Comparison of ENCODE assay signal across 30 cellular contexts in the genomic region with DNA sequence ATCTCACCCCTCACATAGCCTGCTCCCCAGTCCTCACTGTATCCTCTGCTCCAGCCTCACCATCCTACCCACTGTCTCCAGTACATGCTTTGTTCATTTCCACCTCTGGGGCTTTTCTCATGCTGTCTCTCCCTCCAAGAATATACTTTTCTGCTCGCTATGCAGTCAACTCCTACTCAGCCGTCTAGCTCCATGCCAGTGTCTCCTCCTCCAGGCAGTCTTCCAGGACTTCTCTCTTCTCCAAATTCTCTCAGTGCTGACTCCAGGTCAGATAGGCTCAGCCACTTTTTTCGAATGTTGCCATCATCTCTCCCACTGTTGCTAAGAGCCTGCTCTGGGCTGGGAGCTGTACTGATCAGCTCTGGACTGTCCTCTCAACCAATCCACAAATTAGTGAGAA. TPM values are rescaled to one million over a fixed set of nuclear protein-coding genes. Genes with fewer than 3 reads are reported as not detected.
"Had no signal": no experiment of that assay in that cellular context is flagged by ENCODE, and none has a peak within 500 bp of the region (broad histone marks: within the 10 kb centered on the region; RNA-seq: fewer than 3 reads in every experiment).

No MANE protein-coding gene starts in this region.

- H3K9me3 ChIP-seq: ascending aorta, Peyer's patch, SJSA1 had no signal

- H3K36me3 Mint-ChIP-seq: activated naive CD8-positive, alpha-beta T cell treated with anti-CD3 and anti-CD28 coated beads, Interleukin-2, amount 10 ng/mL, durations not matched to agents 7 days and 5 days had no signal

- H3K4me3 ChIP-seq: ascending aorta, Peyer's patch, SJSA1 had no signal

- ATAC-seq: PC-3 had no signal

- H3K27me3 ChIP-seq: ascending aorta, Peyer's patch, SJSA1 had no signal

- H3K36me3 ChIP-seq: ascending aorta, Peyer's patch, SJSA1 had no signal

- H3K4me1 Mint-ChIP-seq: activated CD4-positive, alpha-beta T cell treated with anti-CD3 and anti-CD28 coated beads, Interleukin-2, amount 10 ng/mL, durations not matched to agents 24 days and 14 days; activated naive CD8-positive, alpha-beta T cell treated with anti-CD3 and anti-CD28 coated beads, Interleukin-2, amount 10 ng/mL, durations not matched to agents 7 days and 5 days had no signal

- DNase-seq: activated CD4-positive, alpha-beta T cell treated with anti-CD3 and anti-CD28 coated beads, Interleukin-2, amount 10 ng/mL, durations not matched to agents 24 days and 14 days; activated CD4-positive, alpha-beta T cell treated with anti-CD3 and anti-CD28 coated beads, Interleukin-2, amount 50 U/mL, for 4 hours; activated CD8-positive, alpha-beta memory T cell treated with anti-CD3 and anti-CD28 coated beads, Interleukin-2, amount 50 U/mL, for 48 hours; activated effector memory CD4-positive, alpha-beta T cell treated with Interleukin-2 at 50 U/mL for 16 hours; activated naive CD4-positive, alpha-beta T cell treated with anti-CD3 and anti-CD28 coated beads, Interleukin-2, amount 50 U/mL, for 16 hours; activated naive CD8-positive, alpha-beta T cell treated with anti-CD3 and anti-CD28 coated beads, Interleukin-2, amount 10 ng/mL, durations not matched to agents 7 days and 5 days; activated T-cell treated with anti-CD3 and anti-CD28 coated beads, Interleukin-2, amount 50 U/mL, for 48 hours; amygdala; NCI-H1092 treated with DMSO at 0.1 percent for 48 hours; NCI-H1417; NCI-H146; NCI-H187; NCI-H2029 treated with DMSO at 0.1 percent for 48 hours; NCI-H2107; NCI-H2171; NCI-H510A; NCI-H526; NCI-H748 treated with DMSO at 0.1 percent for 48 hours; NK-92 treated with Interleukin-12 subunit alpha and Interleukin-12 subunit beta, amount 100 ng/mL, for 24 hours; PC-3; RPMI8226; SHP77 treated with DMSO at 0.1 percent for 48 hours; SW 1271; T-helper 1 cell; T-helper 2 cell; T-helper 9 cell had no signal

- H3K4me1 ChIP-seq: ascending aorta, SJSA1 had no signal

- H3K27ac Mint-ChIP-seq: activated CD4-positive, alpha-beta T cell treated with anti-CD3 and anti-CD28 coated beads, Interleukin-2, amount 10 ng/mL, durations not matched to agents 24 days and 14 days; activated naive CD8-positive, alpha-beta T cell treated with anti-CD3 and anti-CD28 coated beads, Interleukin-2, amount 10 ng/mL, durations not matched to agents 7 days and 5 days had no signal

- H3K4me3 Mint-ChIP-seq: activated CD4-positive, alpha-beta T cell treated with anti-CD3 and anti-CD28 coated beads, Interleukin-2, amount 10 ng/mL, durations not matched to agents 24 days and 14 days; activated naive CD8-positive, alpha-beta T cell treated with anti-CD3 and anti-CD28 coated beads, Interleukin-2, amount 10 ng/mL, durations not matched to agents 7 days and 5 days had no signal

- H3K9me3 Mint-ChIP-seq: activated CD4-positive, alpha-beta T cell treated with anti-CD3 and anti-CD28 coated beads, Interleukin-2, amount 10 ng/mL, durations not matched to agents 24 days and 14 days; activated naive CD8-positive, alpha-beta T cell treated with anti-CD3 and anti-CD28 coated beads, Interleukin-2, amount 10 ng/mL, durations not matched to agents 7 days and 5 days had no signal

- H3K27ac ChIP-seq: ascending aorta, Peyer's patch, SJSA1, VCaP had no signal

RNA-seq across cellular contexts. Expression of a gene that starts 8.0 kb away (rescaled TPM):
- total RNA-seq: activated CD4-positive, alpha-beta T cell treated with anti-CD3 and anti-CD28 coated beads, Interleukin-2, amount 10 ng/mL, durations not matched to agents 24 days and 14 days had no signal
